32 cellular contexts compared by ENCODE assay signal in genomic region chr11:48073031-48073861, GRCh38.
DNase-seq lines count a peak whose midpoint lies in the region; ATAC-seq, FAIRE-seq and TF ChIP-seq lines count a peak whose summit lies in the region.
"Had no signal": no experiment of that assay in that cellular context is flagged by ENCODE, and none has a peak within 500 bp of the region (broad histone marks: within the 10 kb centered on the region; RNA-seq: fewer than 3 reads in every experiment).

No MANE protein-coding gene starts in this region.

- TF ChIP-seq POLR2A in HepG2 (IDR thresholded peaks at IDR 0.05; ENCODE audit: insufficient read depth in 1 of 2, low read depth in 2 of 2, low read length in 2 of 2) (no peak), right lobe of liver (IDR thresholded peaks at IDR 0.05) (no peak)

- intact Hi-C loops in HepG2 (cut with micrococcal nuclease; ENCODE audit: unreplicated experiment) = no loop called here
- intact Hi-C loops in right lobe of liver (cut with DNase I) = no loop called here
- intact Hi-C loops in activated T-helper 2 cell treated with anti-CD3 and anti-CD28 coated beads, Interferon-gamma antibody, Interleukin-2, Interleukin-4, amounts not matched to agents 10 μg/mL and 5 μg/mL and 100 μg/mL, durations not matched to agents 14 hours and 24 hours and 36 hours (cut with micrococcal nuclease) = loop anchor here (1.0 to 5.0 kb wide), 3 partner anchors 8 to 34 kb away; no protein-coding TSS in a partner anchor

- H3K9me3 ChIP-seq in HepG2 (ENCODE audit: low read length) = no peaks in the 10 kb centered on the region
- no peaks in the 10 kb centered on the region for H3K9me3 ChIP-seq in right lobe of liver
- no peaks in the 10 kb centered on the region for H3K9me3 ChIP-seq in smooth muscle cell (replicated peaks; ENCODE audit: low read depth)
- H3K9me3 ChIP-seq: Caco-2, esophagus muscularis mucosa, heart right ventricle, lower lobe of right lung had no signal

- TF ChIP-seq EP300 in HepG2 (IDR thresholded peaks at IDR 0.05; ENCODE audit: low read depth in 2 of 2, low read length in 2 of 2) (no peak), HepG2 (CRISPR knock-in tag; IDR thresholded peaks at IDR 0.05; ENCODE audit: borderline replicate concordance) (no peak)

- DNase-seq in HepG2 (ENCODE audit: low spot score) (no peak), right lobe of liver (no peak), H7 (no peak), smooth muscle cell (lab: John Stamatoyannopoulos, UW; ENCODE audit: unreplicated experiment) (no peak)
- DNase-seq in activated T-helper 2 cell treated with anti-CD3 and anti-CD28 coated beads, Interferon-gamma antibody, Interleukin-2, Interleukin-4, amounts not matched to agents 10 μg/mL and 5 μg/mL and 100 μg/mL, durations not matched to agents 14 hours and 24 hours and 36 hours (ENCODE audit: low spot score) = no peak
- DNase-seq: activated CD8-positive, alpha-beta memory T cell treated with anti-CD3 and anti-CD28 coated beads, Interleukin-2, amount 50 U/mL, for 4 hours; activated gamma-delta T cell; Caco-2; DMS79; foreskin keratinocyte; GF-D8; H9; heart right ventricle; kidney glomerular epithelial cell; lower lobe of right lung; NCI-H446 treated with DMSO at 0.1 percent for 48 hours; nephron progenitor cell; PC-9; stimulated activated CD4-positive, alpha-beta T cell treated with anti-CD3 and anti-CD28 coated beads, Interleukin-4, amount 100 ng/mL, for 24 hours; T1000; WERI-Rb-1 had no signal

- peak overlapping the region; percentile 79 for H3K27ac Mint-ChIP-seq in activated T-helper 2 cell treated with anti-CD3 and anti-CD28 coated beads, Interferon-gamma antibody, Interleukin-2, Interleukin-4, amounts not matched to agents 10 μg/mL and 5 μg/mL and 100 μg/mL, durations not matched to agents 14 hours and 24 hours and 36 hours
- H3K27ac Mint-ChIP-seq: dendritic cell treated with granulocyte-macrophage colony-stimulating factor and Interleukin-4, amounts not matched to agents 40 ng/mL and 50 ng/mL, for 4 days; nephron progenitor cell; stimulated activated effector memory CD8-positive, alpha-beta T cell treated with anti-CD3 and anti-CD28 coated beads, Interleukin-12 subunit alpha, Interleukin-12 subunit beta, amount 100 ng/mL, for 72 hours had no signal

- H4K20me1 ChIP-seq in HepG2 (ENCODE audit: insufficient read depth, low read length) = no peaks in the 10 kb centered on the region
- no peaks in the 10 kb centered on the region for H4K20me1 ChIP-seq in smooth muscle cell (ENCODE audit: low read depth)

- TF ChIP-seq RAD21 in HepG2 (CRISPR knock-in tag; IDR thresholded peaks at IDR 0.05) = no peak

- no peaks in the 10 kb centered on the region for H3K9me3 Mint-ChIP-seq in activated T-helper 2 cell treated with anti-CD3 and anti-CD28 coated beads, Interferon-gamma antibody, Interleukin-2, Interleukin-4, amounts not matched to agents 10 μg/mL and 5 μg/mL and 100 μg/mL, durations not matched to agents 14 hours and 24 hours and 36 hours
- H3K9me3 Mint-ChIP-seq: central memory CD8-positive, alpha-beta T cell; H9; nephron progenitor cell; stimulated activated effector memory CD8-positive, alpha-beta T cell treated with anti-CD3 and anti-CD28 coated beads, Interleukin-12 subunit alpha, Interleukin-12 subunit beta, amount 100 ng/mL, for 72 hours had no signal

- POLR2A ChIA-PET in HepG2 (lab: Yijun Ruan, JAX) = no interaction called here

- no peak overlapping the region for H3K4me2 ChIP-seq in HepG2 (ENCODE audit: low read depth, low read length)
- no peak overlapping the region for H3K4me2 ChIP-seq in smooth muscle cell
- H3K4me2 ChIP-seq: PC-9 had no signal

- H2AFZ ChIP-seq in HepG2 (ENCODE audit: low read length) = no peak overlapping the region
- H2AFZ ChIP-seq in smooth muscle cell (ENCODE audit: low read depth) = no peak overlapping the region
- H2AFZ ChIP-seq: PC-9 had no signal

- H3K4me1 Mint-ChIP-seq in activated T-helper 2 cell treated with anti-CD3 and anti-CD28 coated beads, Interferon-gamma antibody, Interleukin-2, Interleukin-4, amounts not matched to agents 10 μg/mL and 5 μg/mL and 100 μg/mL, durations not matched to agents 14 hours and 24 hours and 36 hours (ENCODE audit: low read depth) = peaks cover 36% of the 10 kb centered on the region

- H3K4me1 ChIP-seq in HepG2 (ENCODE audit: insufficient read depth, low read length) (peaks cover 10% of the 10 kb centered on the region), right lobe of liver (peaks cover 0 to 17% (median 6%) of the 10 kb centered on the region in 4 donors), smooth muscle cell (ENCODE audit: low read depth) (no peaks in the 10 kb centered on the region)
- H3K4me1 ChIP-seq: Caco-2, esophagus muscularis mucosa, foreskin keratinocyte, lower lobe of right lung had no signal

- H3K27me3 ChIP-seq in HepG2 (ENCODE audit: control insufficient read depth in 1 of 2, insufficient read depth in 2 of 2, low read length in 2 of 2) (no peaks in the 10 kb centered on the region), right lobe of liver (no peaks in the 10 kb centered on the region), H7 (ENCODE audit: control insufficient read depth, insufficient read depth, low read length) (no peaks in the 10 kb centered on the region), smooth muscle cell (ENCODE audit: low read depth) (no peaks in the 10 kb centered on the region)
- H3K27me3 ChIP-seq: BLaER1 treated with 17β-estradiol and CSF1 and Interleukin-3, amounts not matched to agents 10 nM and 100 nM; esophagus muscularis mucosa; foreskin keratinocyte; heart right ventricle had no signal

- H3K4me3 ChIP-seq in HepG2 (replicated peaks in 1 of 3; ENCODE audit: insufficient read depth in 1 of 3, low read depth in 2 of 3, low read length in 3 of 3) (no peak overlapping the region), right lobe of liver (no peak overlapping the region), H7 (ENCODE audit: insufficient read depth, low read depth, low read length) (no peak overlapping the region), smooth muscle cell (no peak overlapping the region)
- H3K4me3 ChIP-seq: BLaER1 treated with 17β-estradiol and CSF1 and Interleukin-3, amounts not matched to agents 10 nM and 100 nM; esophagus muscularis mucosa; heart right ventricle; lower lobe of right lung; PC-9 had no signal

- in situ Hi-C loops in HepG2 (cut with HindIII; ENCODE audit: extremely low pct_ligation_motif_present, low pct_unique_long_range_greater_than_20kb) = no loop called here

- 61% methylated on average over 7 of the region's 8 CpGs for WGBS in HepG2 (ENCODE audit: low lambda C conversion rate)
- WGBS in right lobe of liver (ENCODE audit: insufficient coverage, low coverage, low lambda C conversion rate, missing lambda C conversion rate) = 58% methylated on average over 8 of the region's 8 CpGs
- 84% methylated on average over 8 of the region's 8 CpGs for WGBS in smooth muscle cell (ENCODE audit: low lambda C conversion rate)

- peaks cover 52% of the 10 kb centered on the region for H3K36me3 Mint-ChIP-seq in activated T-helper 2 cell treated with anti-CD3 and anti-CD28 coated beads, Interferon-gamma antibody, Interleukin-2, Interleukin-4, amounts not matched to agents 10 μg/mL and 5 μg/mL and 100 μg/mL, durations not matched to agents 14 hours and 24 hours and 36 hours (ENCODE audit: low read depth)

- no peaks in the 10 kb centered on the region for H3F3A ChIP-seq in smooth muscle cell (ENCODE audit: low read depth)

- no peaks in the 10 kb centered on the region for H3K79me2 ChIP-seq in HepG2 (ENCODE audit: insufficient read depth, low read length)
- H3K79me2 ChIP-seq in smooth muscle cell (ENCODE audit: low read depth) = no peaks in the 10 kb centered on the region

- no TSS peak for BruUV-seq in HepG2 (replicated peaks; lab: Mats Ljungman, UMichigan)

- ATAC-seq in HepG2 (no peak), right lobe of liver (no peak), HG02884 (IDR thresholded peaks at IDR 0.05; ENCODE audit: unreplicated experiment) (peak; percentile 72), GM21786 (IDR thresholded peaks at IDR 0.05; ENCODE audit: unreplicated experiment) (no peak), GM21390 (IDR thresholded peaks at IDR 0.05; ENCODE audit: unreplicated experiment) (no peak)
- ATAC-seq: foreskin keratinocyte; heart right ventricle; lower lobe of right lung; Right ventricle myocardium inferior; sciatic nerve; stimulated activated effector memory CD8-positive, alpha-beta T cell treated with anti-CD3 and anti-CD28 coated beads, Interleukin-12 subunit alpha, Interleukin-12 subunit beta, amount 100 ng/mL, for 72 hours had no signal

- no peak overlapping the region for H3K9ac ChIP-seq in HepG2 (ENCODE audit: insufficient read depth, low read depth, low read length)
- no peak overlapping the region for H3K9ac ChIP-seq in smooth muscle cell (ENCODE audit: low read depth)
- H3K9ac ChIP-seq: BLaER1 treated with 17β-estradiol and CSF1 and Interleukin-3, amounts not matched to agents 10 nM and 100 nM had no signal

- H3K4me3 Mint-ChIP-seq in activated T-helper 2 cell treated with anti-CD3 and anti-CD28 coated beads, Interferon-gamma antibody, Interleukin-2, Interleukin-4, amounts not matched to agents 10 μg/mL and 5 μg/mL and 100 μg/mL, durations not matched to agents 14 hours and 24 hours and 36 hours (ENCODE audit: low read depth) = peak overlapping the region; percentile 49
- H3K4me3 Mint-ChIP-seq: central memory CD8-positive, alpha-beta T cell; dendritic cell treated with granulocyte-macrophage colony-stimulating factor and Interleukin-4, amounts not matched to agents 40 ng/mL and 50 ng/mL, for 4 days; H9; nephron progenitor cell; stimulated activated effector memory CD8-positive, alpha-beta T cell treated with anti-CD3 and anti-CD28 coated beads, Interleukin-12 subunit alpha, Interleukin-12 subunit beta, amount 100 ng/mL, for 72 hours had no signal

- H3K36me3 ChIP-seq in HepG2 (replicated peaks in 1 of 2; ENCODE audit: control insufficient read depth in 1 of 2, insufficient read depth in 2 of 2, low read length in 2 of 2) (no peaks in the 10 kb centered on the region), right lobe of liver (no peaks in the 10 kb centered on the region), H7 (replicated peaks; ENCODE audit: control insufficient read depth, insufficient read depth, low read length) (no peaks in the 10 kb centered on the region), smooth muscle cell (ENCODE audit: low read depth) (no peaks in the 10 kb centered on the region)
- H3K36me3 ChIP-seq: esophagus muscularis mucosa, lower lobe of right lung, WERI-Rb-1 had no signal

- no peaks in the 10 kb centered on the region for H3K27me3 Mint-ChIP-seq in activated T-helper 2 cell treated with anti-CD3 and anti-CD28 coated beads, Interferon-gamma antibody, Interleukin-2, Interleukin-4, amounts not matched to agents 10 μg/mL and 5 μg/mL and 100 μg/mL, durations not matched to agents 14 hours and 24 hours and 36 hours (ENCODE audit: low read depth)
- H3K27me3 Mint-ChIP-seq: central memory CD8-positive, alpha-beta T cell; dendritic cell treated with granulocyte-macrophage colony-stimulating factor and Interleukin-4, amounts not matched to agents 40 ng/mL and 50 ng/mL, for 4 days had no signal

- CTCF ChIA-PET in HepG2 (lab: Yijun Ruan, JAX; ENCODE audit: low intra/inter-chr PET ratio, low total read pairs) = no interaction called here

- no peak for FAIRE-seq in HepG2 (lab: Jason Lieb, UNC)
- FAIRE-seq: GM18507 had no signal

- H3K27ac ChIP-seq in HepG2 (ENCODE audit: extremely low read length, insufficient read depth, low read length) (no peak overlapping the region), right lobe of liver (no peak overlapping the region), smooth muscle cell (ENCODE audit: low read depth) (no peak overlapping the region)
- H3K27ac ChIP-seq: BLaER1 treated with 17β-estradiol and CSF1 and Interleukin-3, amounts not matched to agents 10 nM and 100 nM; esophagus muscularis mucosa; foreskin keratinocyte; heart right ventricle; lower lobe of right lung; WERI-Rb-1 had no signal

- TF ChIP-seq CTCF in HepG2 (CRISPR knock-in tag; IDR thresholded peaks at IDR 0.05) (no peak), right lobe of liver (IDR thresholded peaks at IDR 0.05) (no peak), smooth muscle cell (IDR thresholded peaks at IDR 0.05; ENCODE audit: borderline replicate concordance, insufficient read depth, poor library complexity, severe bottlenecking) (no peak)
